ENCODE assay signal across 19 cellular contexts in the genomic region with DNA sequence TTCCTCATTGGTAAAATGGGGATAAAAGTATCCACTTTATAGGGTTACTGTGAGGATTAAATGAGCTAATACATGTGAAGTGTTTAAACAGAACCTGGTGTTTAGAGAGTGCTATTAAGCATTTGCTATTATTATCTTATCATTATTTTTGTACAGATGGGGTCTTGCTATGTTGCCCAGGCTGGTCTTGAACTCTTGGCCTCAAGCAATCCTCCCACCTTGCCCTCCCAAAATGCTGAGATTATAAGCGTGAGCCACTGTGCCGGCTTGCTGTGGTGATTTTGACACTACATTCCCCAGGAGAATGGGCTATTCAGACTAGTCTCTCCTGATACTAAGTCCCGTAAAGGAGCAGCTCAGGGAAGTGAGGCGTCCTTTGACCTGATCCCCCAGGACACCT. TPM values are rescaled to one million over a fixed set of nuclear protein-coding genes. Genes with fewer than 3 reads are reported as not detected.
DNase-seq lines count a peak whose midpoint lies in the region; ATAC-seq, FAIRE-seq and TF ChIP-seq lines count a peak whose summit lies in the region.
"Had no signal": no experiment of that assay in that cellular context is flagged by ENCODE, and none has a peak within 500 bp of the region (broad histone marks: within the 10 kb centered on the region; RNA-seq: fewer than 3 reads in every experiment).

No MANE protein-coding gene starts in this region.

- no peak overlapping the region for H3K4me2 ChIP-seq in H1 (ENCODE audit: insufficient read depth in 1 of 2, low read depth in 2 of 2, low read length in 2 of 2)

- CTCF ChIA-PET in H1 (lab: Charles Lee; ENCODE audit: partially characterized antibody), result interaction anchor here (0.9 to 86.2 kb wide), 5 partner anchors 19 to 74 kb away, joined by 3 to 1640 read pairs (median 16); no protein-coding TSS in a partner anchor

- H3K9ac ChIP-seq in H1 (replicated peaks in 1 of 4; ENCODE audit: extremely low read depth in 1 of 4, low read depth in 3 of 4, low read length in 3 of 4), result no peak overlapping the region

- TF ChIP-seq EP300 in H1 (IDR thresholded peaks at IDR 0.05; ENCODE audit: borderline replicate concordance in 1 of 2, low read depth in 2 of 2, low read length in 2 of 2), result no peak

- H3K27me3 ChIP-seq in heart left ventricle (peaks cover 0 to 2% (median 0%) of the 10 kb centered on the region in 9 donors), H1 (replicated peaks in 1 of 4; ENCODE audit: control insufficient read depth in 3 of 4, extremely low read depth in 1 of 4, insufficient read depth in 3 of 4, low read length in 3 of 4) (no peaks in the 10 kb centered on the region), psoas muscle (ENCODE audit: insufficient read depth in 3 of 3, low read length in 2 of 3) (no peaks in the 10 kb centered on the region), tibial artery (no peaks in the 10 kb centered on the region)

- H3K4me1 ChIP-seq in heart left ventricle (peaks cover 0 to 25% (median 13%) of the 10 kb centered on the region in 12 donors), H1 (replicated peaks in 1 of 4; ENCODE audit: control insufficient read depth in 3 of 4, insufficient read depth in 4 of 4, low read length in 3 of 4) (peaks cover 4 to 15% (median 8%) of the 10 kb centered on the region in 4 experiments), psoas muscle (peaks cover 11% of the 10 kb centered on the region), tibial artery (peaks cover 0 to 60% (median 42%) of the 10 kb centered on the region in 4 donors)

- no peaks in the 10 kb centered on the region for H4K20me1 ChIP-seq in H1 (replicated peaks in 1 of 2; ENCODE audit: control insufficient read depth in 1 of 2, insufficient read depth in 2 of 2, low read length in 2 of 2)

- H2BK5ac ChIP-seq in H1 (ENCODE audit: low read depth, low read length), result no peak overlapping the region

- no peak overlapping the region for H4K8ac ChIP-seq in H1 (ENCODE audit: extremely low read depth, insufficient read depth, low read length)

- TF ChIP-seq POLR2A in heart left ventricle (IDR thresholded peaks at IDR 0.05), result no peak
- TF ChIP-seq POLR2A in H1 (IDR thresholded peaks at IDR 0.05; ENCODE audit: control extremely low read depth in 1 of 2, low read depth in 2 of 2, low read length in 2 of 2), result no peak

- H3K18ac ChIP-seq in H1 (ENCODE audit: extremely low read depth, low read length), result 0 out of 2 replicates have a peak overlapping the region, but pooled peaks have one; percentile 4

- H3K23me2 ChIP-seq in H1 (ENCODE audit: low read depth, low read length), result peaks cover 5% of the 10 kb centered on the region; the same call in 1 of the 2 replicates

- no peak overlapping the region for H3K14ac ChIP-seq in H1 (ENCODE audit: insufficient read length)

- H3K36me3 ChIP-seq in heart left ventricle, result no peaks in the 10 kb centered on the region
- H3K36me3 ChIP-seq in H1 (ENCODE audit: control insufficient read depth in 2 of 4, insufficient read depth in 4 of 4, low read length in 3 of 4), result no peaks in the 10 kb centered on the region
- H3K36me3 ChIP-seq in psoas muscle (ENCODE audit: insufficient read depth in 1 of 2, low read depth in 1 of 2), result no peaks in the 10 kb centered on the region
- H3K36me3 ChIP-seq in tibial artery, result no peaks in the 10 kb centered on the region

- H2BK20ac ChIP-seq in H1 (ENCODE audit: low read length), result no peak overlapping the region

- H3K79me1 ChIP-seq in H1 (ENCODE audit: low read depth, low read length), result no peaks in the 10 kb centered on the region

- no peak overlapping the region for H3K4ac ChIP-seq in H1 (replicated peaks; ENCODE audit: insufficient read length, low read depth, low read length)

- H3K4me3 ChIP-seq in heart left ventricle (no peak overlapping the region), H1 (ENCODE audit: extremely low read depth in 1 of 4, insufficient read depth in 2 of 4, low read depth in 3 of 4, low read length in 4 of 4) (no peak overlapping the region), psoas muscle (no peak overlapping the region), tibial artery (no peak overlapping the region)

- no peak overlapping the region for H3K23ac ChIP-seq in H1 (ENCODE audit: insufficient read length)

- TF ChIP-seq RAD21 in H1 (IDR thresholded peaks at IDR 0.05 in 1 of 2, conservative IDR thresholded peaks at IDR 0.05 in 1 of 2; ENCODE audit: low read depth in 2 of 2, low read length in 2 of 2), result no peak

- 0 out of 2 replicates have a peak overlapping the region, but pooled peaks have one; percentile 11 for H2BK12ac ChIP-seq in H1 (ENCODE audit: low read depth, low read length)

- no peak for TF ChIP-seq CTCF in heart left ventricle (IDR thresholded peaks at IDR 0.05)
- TF ChIP-seq CTCF in H1 (IDR thresholded peaks at IDR 0.05; ENCODE audit: control extremely low read depth in 1 of 3, insufficient read depth in 1 of 3, low read depth in 1 of 3, low read length in 3 of 3), result no peak
- no peak for TF ChIP-seq CTCF in psoas muscle (IDR thresholded peaks at IDR 0.05)
- TF ChIP-seq CTCF in tibial artery (IDR thresholded peaks at IDR 0.05), result no peak

- H3K27ac ChIP-seq in heart left ventricle (peak overlapping the region in 7 of 12 donors; percentile 74 to 92 (median 87)), H1 (ENCODE audit: low read depth, low read length) (no peak overlapping the region), psoas muscle (peak overlapping the region; percentile 21), tibial artery (peak overlapping the region; percentile 88 to 100)

- peak overlapping the region; percentile 17 for H4K91ac ChIP-seq in H1 (replicated peaks; ENCODE audit: insufficient read length, low read length)

- H2AFZ ChIP-seq in H1 (ENCODE audit: low read length), result no peak overlapping the region

- WGBS in heart left ventricle, 4 donors, result 88 to 93% (median 91%) methylated on average over 4 of the region's 4 CpGs
- 96% methylated on average over 4 of the region's 4 CpGs; no CpG with 5 or more reads in 1 of the 2 experiments for WGBS in H1 (ENCODE audit: extremely low coverage in 1 of 2, insufficient coverage in 1 of 2, insufficient read length in 1 of 2, insufficient replicate concordance in 2 of 2, low coverage in 1 of 2, low lambda C conversion rate in 2 of 2, missing lambda C conversion rate in 1 of 2), 2 experiments
- 92 to 95% (median 95%) methylated on average over 4 of the region's 4 CpGs for WGBS in psoas muscle, 3 donors

- 0 out of 2 replicates have a peak overlapping the region, but pooled peaks have one; percentile 53 for H2BK15ac ChIP-seq in H1 (ENCODE audit: low read length)

- H2BK120ac ChIP-seq in H1 (replicated peaks; ENCODE audit: low read depth, low read length), result no peak overlapping the region

- H3K9me3 ChIP-seq in heart left ventricle (no peaks in the 10 kb centered on the region), H1 (ENCODE audit: insufficient read depth in 2 of 2, low read depth in 1 of 2, low read length in 1 of 2) (no peaks in the 10 kb centered on the region; a peak in 1 of 4 replicates), psoas muscle (no peaks in the 10 kb centered on the region), tibial artery (no peaks in the 10 kb centered on the region)

- intact Hi-C loops in heart left ventricle (cut with DNase I), result no loop called here
- intact Hi-C loops in Right ventricle myocardium superior (cut with DNase I), result no loop called here
- intact Hi-C loops in psoas muscle (cut with DNase I), result no loop called here
- intact Hi-C loops in tibial artery (cut with DNase I; ENCODE audit: low total_unique reads), result no loop called here

- ATAC-seq in heart left ventricle (no peak), Right ventricle myocardium superior (ENCODE audit: poor library complexity) (no peak), psoas muscle (no peak), HG03432 (IDR thresholded peaks at IDR 0.05; ENCODE audit: unreplicated experiment) (no peak)
- ATAC-seq: Panc1 had no signal

- H3K79me2 ChIP-seq in H1 (ENCODE audit: control insufficient read depth in 1 of 2, insufficient read depth in 2 of 2, low read length in 2 of 2), result no peaks in the 10 kb centered on the region

- no peak overlapping the region for H3K56ac ChIP-seq in H1 (replicated peaks; ENCODE audit: insufficient read length, low read depth, low read length)

- POLR2A ChIA-PET in H1 (lab: Charles Lee; ENCODE audit: partially characterized antibody), result interaction anchor here (11.4 kb wide), 1 partner anchor 17 kb away, joined by 123 read pairs; no protein-coding TSS in a partner anchor

- H4K5ac ChIP-seq in H1 (ENCODE audit: insufficient read length, low read depth, low read length), result no peak overlapping the region

- no peak for FAIRE-seq in H1 (lab: Jason Lieb, UNC)

- H2AK5ac ChIP-seq in H1 (ENCODE audit: low read depth, low read length), result no peak overlapping the region

- DNase-seq in heart left ventricle (no peak), Right ventricle myocardium superior (no peak), H1 (ENCODE audit: low read depth in 1 of 2, low spot score in 2 of 2) (no peak), psoas muscle (no peak), tibial artery (no peak)
- DNase-seq in stimulated activated CD4-positive, alpha-beta T cell treated with anti-CD3 and anti-CD28 coated beads, Interleukin-12 subunit alpha, Interleukin-12 subunit beta, amount 100 ng/mL, for 4 hours, result no peak
- DNase-seq in stimulated activated naive CD4-positive, alpha-beta T cell treated with Interleukin-2 at 50 U/mL for 16 hours (lab: John Stamatoyannopoulos, UW), result no peak
- DNase-seq: 8988T, C1 segment of cervical spinal cord, DMS153, EL, GOT3, MV-4-11, NCI-H1417 treated with DMSO at 0.1 percent for 48 hours, NCI-H2029 treated with DMSO at 0.1 percent for 48 hours, NCI-H510A treated with DMSO at 0.1 percent for 48 hours had no signal

TF ChIP-seq in H1, 55 proteins besides CTCF, POLR2A, EP300 and RAD21:
- TF ChIP-seq SUZ12 (IDR thresholded peaks at IDR 0.05; ENCODE audit: low read length) (no peak), KDM1A (IDR thresholded peaks at IDR 0.05; ENCODE audit: borderline replicate concordance, low read length) (0 out of 2 replicates have a peak, but pooled peaks have one; percentile 30), CTBP2 (IDR thresholded peaks at IDR 0.05; ENCODE audit: borderline replicate concordance, insufficient read depth, insufficient read length, low read length) (no peak), KDM5A (IDR thresholded peaks at IDR 0.05; ENCODE audit: low read length) (no peak)

RNA-seq across cellular contexts. Expression of a gene that starts 6.3 kb away (rescaled TPM):
- total RNA-seq in heart left ventricle, result 10 to 100 TPM; 44.6 to 72.8 (median 57.5) TPM
- 10 to 100 TPM; 57.9 to 65.8 TPM for polyA plus RNA-seq in heart left ventricle
- 55.6 TPM for total RNA-seq in Right ventricle myocardium superior
- total RNA-seq in H1 (2021; fragmentation: NEBNext Ultra II Directional; extraction: Animal tissue kit (Norgen Biotek cat#: 25700)), result 38.0 and 39.6 TPM in 2 replicates
- polyA plus RNA-seq in H1 (2011; rRNA removed), result 33.6 and 55.3 TPM in 2 replicates
- 43.2 TPM for polyA plus RNA-seq in H1 (2011; cell fraction: cytosol; rRNA removed)
- 171 TPM for polyA plus RNA-seq in H1 (2011; cell fraction: nucleus; rRNA removed)
- polyA plus RNA-seq in H1 (2012, experiment 1 of 2), result 23.6 to 37.7 TPM (median 33.8 TPM) in 4 replicates
- polyA plus RNA-seq in H1 (2012, experiment 2 of 2), result 27.2 TPM
- 17.0 TPM for polyA plus RNA-seq in H1 (2013, experiment 1 of 2)
- 16.9 TPM for polyA plus RNA-seq in H1 (2013, experiment 2 of 2)
- 46.7 and 47.4 TPM in 2 replicates for polyA minus RNA-seq in H1 (2011; rRNA and poly(A)+ RNA removed)
- 33.8 TPM for polyA minus RNA-seq in H1 (2011; cell fraction: cytosol; rRNA and poly(A)+ RNA removed)
- polyA minus RNA-seq in H1 (2011; cell fraction: nucleus; rRNA and poly(A)+ RNA removed), result 74.8 TPM
- total RNA-seq in psoas muscle, result 100 to 1,000 TPM in 1 of 4 donors, 10 to 100 TPM in 3; 25.6 to 108 (median 43.3) TPM
- polyA plus RNA-seq in psoas muscle, result 10 to 100 TPM; 18.8 to 52.5 (median 36.1) TPM
- polyA plus RNA-seq: IgD-negative memory B cell had no signal
